17 cellular contexts compared by ENCODE assay signal in genomic region chr6:110629153-110629552, GRCh38.
DNase-seq lines count a peak whose midpoint lies in the region; ATAC-seq and TF ChIP-seq lines count a peak whose summit lies in the region.
"Had no signal": no experiment of that assay in that cellular context is flagged by ENCODE, and none has a peak within 500 bp of the region (broad histone marks: within the 10 kb centered on the region; RNA-seq: fewer than 3 reads in every experiment).

No MANE protein-coding gene starts in this region.

- H3K9me3 Mint-ChIP-seq in HFFc6: no peaks in the 10 kb centered on the region
- no peaks in the 10 kb centered on the region for H3K9me3 Mint-ChIP-seq in naive thymus-derived CD4-positive, alpha-beta T cell
- no peaks in the 10 kb centered on the region for H3K9me3 Mint-ChIP-seq in CD4-positive, alpha-beta memory T cell
- H3K9me3 Mint-ChIP-seq: activated CD4-positive, alpha-beta T cell treated with anti-CD3 and anti-CD28 coated beads, Interleukin-2, amount 10 ng/mL, durations not matched to agents 24 days and 14 days; activated naive CD4-positive, alpha-beta T cell treated with anti-CD3 and anti-CD28 coated beads for 36 hours had no signal

- no peaks in the 10 kb centered on the region for H3K36me3 Mint-ChIP-seq in HFFc6 (ENCODE audit: low read depth)
- peaks cover 3 to 23% (median 13%) of the 10 kb centered on the region in 5 donors for H3K36me3 Mint-ChIP-seq in naive thymus-derived CD4-positive, alpha-beta T cell
- H3K36me3 Mint-ChIP-seq in CD4-positive, alpha-beta memory T cell: peaks cover 10 to 14% of the 10 kb centered on the region in 2 donors

- CTCF ChIA-PET in naive thymus-derived CD4-positive, alpha-beta T cell (lab: Charles Lee): no interaction called here
- CTCF ChIA-PET in CD4-positive, alpha-beta memory T cell (lab: Charles Lee; ENCODE audit: partially characterized antibody): no interaction called here

- no peaks in the 10 kb centered on the region for H3K4me1 ChIP-seq in naive thymus-derived CD4-positive, alpha-beta T cell (ENCODE audit: control insufficient read depth in 2 of 2, insufficient read depth in 2 of 2, low read length in 2 of 2)
- H3K4me1 ChIP-seq in CD4-positive, alpha-beta memory T cell (ENCODE audit: insufficient read depth, low read length): no peaks in the 10 kb centered on the region

- POLR2A ChIA-PET in naive thymus-derived CD4-positive, alpha-beta T cell (lab: Charles Lee): no interaction called here
- POLR2A ChIA-PET in CD4-positive, alpha-beta memory T cell (lab: Charles Lee; ENCODE audit: partially characterized antibody): no interaction called here

- no peaks in the 10 kb centered on the region for H3K36me3 ChIP-seq in naive thymus-derived CD4-positive, alpha-beta T cell (ENCODE audit: control insufficient read depth in 2 of 3, insufficient read depth in 3 of 3, low read length in 3 of 3)
- H3K36me3 ChIP-seq in CD4-positive, alpha-beta memory T cell (ENCODE audit: insufficient read depth, low read length): no peaks in the 10 kb centered on the region
- H3K36me3 ChIP-seq: pancreas had no signal

- intact Hi-C loops in naive thymus-derived CD4-positive, alpha-beta T cell (cut with micrococcal nuclease): no loop called here
- intact Hi-C loops in CD4-positive, alpha-beta memory T cell (cut with micrococcal nuclease): no loop called here

- H3K27me3 ChIP-seq in naive thymus-derived CD4-positive, alpha-beta T cell (ENCODE audit: control insufficient read depth in 2 of 2, insufficient read depth in 2 of 2, low read length in 2 of 2): no peaks in the 10 kb centered on the region
- H3K27me3 ChIP-seq in CD4-positive, alpha-beta memory T cell (ENCODE audit: insufficient read depth, low read length): no peaks in the 10 kb centered on the region
- H3K27me3 ChIP-seq: hepatocyte, pancreas had no signal

- no peak overlapping the region for H3K4me3 Mint-ChIP-seq in HFFc6
- no peak overlapping the region for H3K4me3 Mint-ChIP-seq in naive thymus-derived CD4-positive, alpha-beta T cell
- H3K4me3 Mint-ChIP-seq in CD4-positive, alpha-beta memory T cell: no peak overlapping the region
- H3K4me3 Mint-ChIP-seq: activated CD4-positive, alpha-beta T cell treated with anti-CD3 and anti-CD28 coated beads, Interleukin-2, amount 10 ng/mL, durations not matched to agents 24 days and 14 days; activated naive CD4-positive, alpha-beta T cell treated with anti-CD3 and anti-CD28 coated beads for 36 hours had no signal

- DNase-seq in COR-L47 (lab: John Stamatoyannopoulos, UW): peak; percentile 47
- DNase-seq in HFFc6: no peak
- peak; percentile 99 for DNase-seq in NCI-H2171 treated with DMSO at 0.1 percent for 48 hours (lab: John Stamatoyannopoulos, UW)
- DNase-seq in SW480 (ENCODE audit: low spot score): peak; percentile 14
- no peak for DNase-seq in naive thymus-derived CD4-positive, alpha-beta T cell
- DNase-seq in amygdala (lab: John Stamatoyannopoulos, UW): no peak
- no peak for DNase-seq in CD4-positive, alpha-beta memory T cell
- DNase-seq in kidney tubule cell (ENCODE audit: low spot score): no peak
- DNase-seq: activated naive CD4-positive, alpha-beta T cell treated with anti-CD3 and anti-CD28 coated beads for 36 hours; GDM1; pancreas; RPMI8226; SW 1271 had no signal

- H3K4me1 Mint-ChIP-seq in HFFc6 (ENCODE audit: low read depth): peaks cover 31% of the 10 kb centered on the region
- no peaks in the 10 kb centered on the region for H3K4me1 Mint-ChIP-seq in naive thymus-derived CD4-positive, alpha-beta T cell
- peaks cover 0 to 2% (median 0%) of the 10 kb centered on the region in 4 donors for H3K4me1 Mint-ChIP-seq in CD4-positive, alpha-beta memory T cell
- H3K4me1 Mint-ChIP-seq: activated CD4-positive, alpha-beta T cell treated with anti-CD3 and anti-CD28 coated beads, Interleukin-2, amount 10 ng/mL, durations not matched to agents 24 days and 14 days had no signal

- H3K27ac Mint-ChIP-seq in HFFc6: peak overlapping the region; percentile 24
- H3K27ac Mint-ChIP-seq in naive thymus-derived CD4-positive, alpha-beta T cell: peak overlapping the region in 1 of 9 donors; percentile 11
- H3K27ac Mint-ChIP-seq in CD4-positive, alpha-beta memory T cell: no peak overlapping the region
- H3K27ac Mint-ChIP-seq: activated CD4-positive, alpha-beta T cell treated with anti-CD3 and anti-CD28 coated beads, Interleukin-2, amount 10 ng/mL, durations not matched to agents 24 days and 14 days; activated naive CD4-positive, alpha-beta T cell treated with anti-CD3 and anti-CD28 coated beads for 36 hours had no signal

- no peaks in the 10 kb centered on the region for H3K27me3 Mint-ChIP-seq in HFFc6 (ENCODE audit: insufficient read depth)
- H3K27me3 Mint-ChIP-seq in naive thymus-derived CD4-positive, alpha-beta T cell: no peaks in the 10 kb centered on the region
- H3K27me3 Mint-ChIP-seq in CD4-positive, alpha-beta memory T cell: no peaks in the 10 kb centered on the region
- H3K27me3 Mint-ChIP-seq: activated CD4-positive, alpha-beta T cell treated with anti-CD3 and anti-CD28 coated beads, Interleukin-2, amount 10 ng/mL, durations not matched to agents 24 days and 14 days had no signal

- TF ChIP-seq CTCF in HFFc6 (IDR thresholded peaks at IDR 0.05): no peak

- H3K9me3 ChIP-seq in naive thymus-derived CD4-positive, alpha-beta T cell (ENCODE audit: control insufficient read depth in 2 of 3, low read length in 3 of 3): no peaks in the 10 kb centered on the region
- H3K9me3 ChIP-seq in CD4-positive, alpha-beta memory T cell (ENCODE audit: control insufficient read depth in 1 of 2, low read length in 2 of 2): no peaks in the 10 kb centered on the region
- H3K9me3 ChIP-seq: pancreas had no signal

- no peak overlapping the region for H3K4me3 ChIP-seq in naive thymus-derived CD4-positive, alpha-beta T cell (ENCODE audit: low read length)
- no peak overlapping the region for H3K4me3 ChIP-seq in CD4-positive, alpha-beta memory T cell (ENCODE audit: low read length in 2 of 2)
- H3K4me3 ChIP-seq: GM12878, hepatocyte, lung, pancreas had no signal

- no peak for ATAC-seq in naive thymus-derived CD4-positive, alpha-beta T cell
- ATAC-seq: GM12878, pancreas had no signal

- no peak overlapping the region for H3K27ac ChIP-seq in naive thymus-derived CD4-positive, alpha-beta T cell (ENCODE audit: low read depth, low read length)
- no peak overlapping the region for H3K27ac ChIP-seq in CD4-positive, alpha-beta memory T cell (ENCODE audit: low read depth, low read length)
- H3K27ac ChIP-seq: hepatocyte, pancreas had no signal

Comparison
In these comparisons a context has a peak if more than half of its experiments do, and no peak if none do; other contexts are left out.
1. DNase-seq: peak in COR-L47 (single experiment), NCI-H2171 treated with DMSO at 0.1 percent for 48 hours (single experiment) and SW480 (single experiment); none in HFFc6 (single experiment), naive thymus-derived CD4-positive, alpha-beta T cell (0 of 9), amygdala (0 of 56), CD4-positive, alpha-beta memory T cell (0 of 5) and kidney tubule cell (single experiment).